8 cellular contexts compared by ENCODE assay signal in genomic region chr17:80101160-80101945, GRCh38.
DNase-seq lines count a peak whose midpoint lies in the region; ATAC-seq and TF ChIP-seq lines count a peak whose summit lies in the region.

Gene GAA, plus strand, starts transcription at chr17:80101581. Its CDS starts 3,006 bp downstream, at chr17:80104587.

- peak; percentile 50 for TF ChIP-seq POLR2A in erythroblast (IDR thresholded peaks at IDR 0.05; ENCODE audit: low read length)

- H3K9ac ChIP-seq in HUES48 (ENCODE audit: low read depth, low read length) (peak within 1 kb of the TSS; percentile 77), mucosa of stomach (ENCODE audit: low read length) (peak within 1 kb of the TSS; percentile 87)

- H3K27ac ChIP-seq in HUES48 (ENCODE audit: low read depth, low read length), result peak within 1 kb of the TSS; percentile 32

- peak within 1 kb of the TSS; percentile 77 for H3K4me3 ChIP-seq in HUES48 (ENCODE audit: low read depth, low read length)
- H3K4me3 ChIP-seq in mucosa of stomach (ENCODE audit: low read length), result peak within 1 kb of the TSS; percentile 50

- DNase-seq in CMK (ENCODE audit: low read depth) (peak; percentile 64), OCI-M1 (lab: John Stamatoyannopoulos, UW) (peak; percentile 88), activated T-cell treated with anti-CD3 and anti-CD28 coated beads for 48 hours (ENCODE audit: low read depth) (peak; percentile 89), erythroblast (lab: John Stamatoyannopoulos, UW) (peak; percentile 89 to 94)
- peak; percentile 73 to 80 for DNase-seq in stimulated activated CD8-positive, alpha-beta memory T cell treated with anti-CD3 and anti-CD28 coated beads, Interleukin-7, amount 100 ng/mL, for 1 hour (ENCODE audit: low read depth in 2 of 2)

- H3K9me3 ChIP-seq in HUES48 (ENCODE audit: control insufficient read depth, insufficient read depth, low read length) (no peaks in the 10 kb centered on the region), mucosa of stomach (ENCODE audit: control insufficient read depth, low read length) (no peaks in the 10 kb centered on the region)

- H3K27me3 ChIP-seq in HUES48 (ENCODE audit: control insufficient read depth, insufficient read depth, low read length) (peaks cover 10% of the 10 kb centered on the region), mucosa of stomach (ENCODE audit: control insufficient read depth, insufficient read depth, low read length) (no peaks in the 10 kb centered on the region)

- H3K4me1 ChIP-seq in HUES48 (ENCODE audit: control insufficient read depth, insufficient read depth, low read length), result no peaks in the 10 kb centered on the region; the same call in 1 of the 2 replicates
- H3K4me1 ChIP-seq in mucosa of stomach (ENCODE audit: control insufficient read depth, insufficient read depth, low read length), result peaks cover 10% of the 10 kb centered on the region

- no peaks in the 10 kb centered on the region for H3K36me3 ChIP-seq in HUES48 (ENCODE audit: control insufficient read depth, insufficient read depth, low read length)
- H3K36me3 ChIP-seq in mucosa of stomach (ENCODE audit: control insufficient read depth, insufficient read depth, low read length), result no peaks in the 10 kb centered on the region

- peak; percentile 79 for ATAC-seq in GM19455 (IDR thresholded peaks at IDR 0.05; ENCODE audit: unreplicated experiment)

Comparison
In these comparisons a context has a peak if more than half of its experiments do, and no peak if none do; other contexts are left out.
1. Peak in every context shown above with its lines: DNase-seq, ATAC-seq, H3K4me3 ChIP-seq and H3K27ac ChIP-seq.